8 cellular contexts compared by ENCODE assay signal in genomic region chr22:38572065-38572464, GRCh38. TPM values are rescaled to one million over a fixed set of nuclear protein-coding genes. Genes with fewer than 3 reads are reported as not detected.
DNase-seq lines count a peak whose midpoint lies in the region; ATAC-seq and TF ChIP-seq lines count a peak whose summit lies in the region.

No MANE protein-coding gene starts in this region.

- H3K4me3 Mint-ChIP-seq in activated CD8-positive, alpha-beta memory T cell treated with anti-CD3 and anti-CD28 coated beads, Interleukin-2, amount 10 ng/mL, durations not matched to agents 7 days and 5 days: no peak overlapping the region
- H3K4me3 Mint-ChIP-seq in progenitor cell of endocrine pancreas (ENCODE audit: low read depth): no peak overlapping the region

- DNase-seq in activated CD8-positive, alpha-beta memory T cell treated with anti-CD3 and anti-CD28 coated beads, Interleukin-2, amount 10 ng/mL, durations not matched to agents 7 days and 5 days: peak; percentile 55
- DNase-seq in activated CD8-positive, alpha-beta memory T cell treated with anti-CD3 and anti-CD28 coated beads for 24 hours: no peak
- peak; percentile 34 for DNase-seq in MV-4-11 (lab: John Stamatoyannopoulos, UW)
- DNase-seq in activated CD4-positive, alpha-beta T cell treated with anti-CD3 and anti-CD28 coated beads for 48 hours: peak; percentile 38
- peak; percentile 80 for DNase-seq in fibroblast of peridontal ligament (ENCODE audit: extremely low read depth)
- DNase-seq in progenitor cell of endocrine pancreas (ENCODE audit: low spot score, unreplicated experiment): no peak

- peak; percentile 68 for TF ChIP-seq CTCF in progenitor cell of endocrine pancreas (IDR thresholded peaks at IDR 0.05; ENCODE audit: unreplicated experiment)

- H3K4me1 Mint-ChIP-seq in activated CD8-positive, alpha-beta memory T cell treated with anti-CD3 and anti-CD28 coated beads, Interleukin-2, amount 10 ng/mL, durations not matched to agents 7 days and 5 days: peaks cover 22% of the 10 kb centered on the region
- H3K4me1 Mint-ChIP-seq in progenitor cell of endocrine pancreas (ENCODE audit: low read depth): peaks cover 18% of the 10 kb centered on the region

- ATAC-seq in activated CD8-positive, alpha-beta memory T cell treated with anti-CD3 and anti-CD28 coated beads, Interleukin-2, amount 10 ng/mL, durations not matched to agents 7 days and 5 days: no peak
- ATAC-seq in HG02798 (IDR thresholded peaks at IDR 0.05; ENCODE audit: poor library complexity, unreplicated experiment) (no peak), GM19035 (IDR thresholded peaks at IDR 0.05; ENCODE audit: unreplicated experiment) (no peak)

- no peaks in the 10 kb centered on the region for H3K27me3 Mint-ChIP-seq in activated CD8-positive, alpha-beta memory T cell treated with anti-CD3 and anti-CD28 coated beads, Interleukin-2, amount 10 ng/mL, durations not matched to agents 7 days and 5 days
- peaks cover 12% of the 10 kb centered on the region for H3K27me3 Mint-ChIP-seq in progenitor cell of endocrine pancreas

- H3K27ac Mint-ChIP-seq in activated CD8-positive, alpha-beta memory T cell treated with anti-CD3 and anti-CD28 coated beads, Interleukin-2, amount 10 ng/mL, durations not matched to agents 7 days and 5 days: no peak overlapping the region
- H3K27ac Mint-ChIP-seq in progenitor cell of endocrine pancreas: no peak overlapping the region

- CTCF ChIA-PET in activated CD8-positive, alpha-beta memory T cell treated with anti-CD3 and anti-CD28 coated beads, Interleukin-2, amount 10 ng/mL, durations not matched to agents 7 days and 5 days (lab: Charles Lee): interaction anchor here (0.6 to 3.0 kb wide), 18 partner anchors 9 to 520 kb away, joined by 3 to 29 read pairs (median 4); partner anchors contain the start of gene TOMM22

- H3K36me3 Mint-ChIP-seq in activated CD8-positive, alpha-beta memory T cell treated with anti-CD3 and anti-CD28 coated beads, Interleukin-2, amount 10 ng/mL, durations not matched to agents 7 days and 5 days: peaks cover 4% of the 10 kb centered on the region
- no peaks in the 10 kb centered on the region for H3K36me3 Mint-ChIP-seq in progenitor cell of endocrine pancreas (ENCODE audit: insufficient read depth)

- H3K9me3 Mint-ChIP-seq in activated CD8-positive, alpha-beta memory T cell treated with anti-CD3 and anti-CD28 coated beads, Interleukin-2, amount 10 ng/mL, durations not matched to agents 7 days and 5 days (ENCODE audit: low read depth): no peaks in the 10 kb centered on the region
- no peaks in the 10 kb centered on the region for H3K9me3 Mint-ChIP-seq in progenitor cell of endocrine pancreas (ENCODE audit: low read depth)

RNA-seq across cellular contexts. Expression of gene DMC1, which starts 2.1 kb away (rescaled TPM):
- 10 to 100 TPM; 13.6 to 16.9 TPM for total RNA-seq in activated CD8-positive, alpha-beta memory T cell treated with anti-CD3 and anti-CD28 coated beads, Interleukin-2, amount 10 ng/mL, durations not matched to agents 7 days and 5 days
- total RNA-seq in progenitor cell of endocrine pancreas: 2.2 and 3.0 TPM in 2 replicates

Comparison
In these comparisons a context has a peak if more than half of its experiments do, and no peak if none do; other contexts are left out.
1. DNase-seq: peak in activated CD8-positive, alpha-beta memory T cell treated with anti-CD3 and anti-CD28 coated beads, Interleukin-2, amount 10 ng/mL, durations not matched to agents 7 days and 5 days (single experiment), MV-4-11 (single experiment), activated CD4-positive, alpha-beta T cell treated with anti-CD3 and anti-CD28 coated beads for 48 hours (single experiment) and fibroblast of peridontal ligament (single experiment); none in activated CD8-positive, alpha-beta memory T cell treated with anti-CD3 and anti-CD28 coated beads for 24 hours (single experiment) and progenitor cell of endocrine pancreas (single experiment).